In the genomic region with DNA sequence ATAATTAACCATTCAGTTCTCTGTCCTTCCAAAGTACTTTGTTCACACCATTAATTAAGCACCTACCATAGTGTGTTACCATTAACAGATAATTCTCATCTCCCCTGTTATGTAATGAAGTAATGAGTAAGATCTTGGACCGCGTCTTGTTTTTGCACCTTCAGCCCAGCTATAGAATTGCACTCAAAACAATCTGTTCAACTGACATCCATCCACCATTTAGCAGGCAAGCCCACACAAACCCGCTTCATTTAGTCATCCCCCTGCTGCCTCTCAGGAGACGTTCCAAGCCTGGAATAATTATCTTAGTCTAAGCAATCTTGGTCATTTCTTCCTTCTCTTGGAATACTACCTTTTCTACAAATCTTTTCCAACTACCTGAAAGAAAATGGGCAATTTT, we compare ENCODE assay signal across 18 cellular contexts.
DNase-seq lines count a peak whose midpoint lies in the region; ATAC-seq and TF ChIP-seq lines count a peak whose summit lies in the region.
"Had no signal": no experiment of that assay in that cellular context is flagged by ENCODE, and none has a peak within 500 bp of the region (broad histone marks: within the 10 kb centered on the region; RNA-seq: fewer than 3 reads in every experiment).

No MANE protein-coding gene starts in this region.

- TF ChIP-seq CTCF in dorsolateral prefrontal cortex (IDR thresholded peaks at IDR 0.05 in 54 of 56, conservative IDR thresholded peaks at IDR 0.05 in 2 of 56; ENCODE audit: low read depth in 1 of 56, partially characterized antibody in 56 of 56) (no peak), MCF 10A (IDR thresholded peaks at IDR 0.05; ENCODE audit: unreplicated experiment) (no peak)

- H3K27me3 Mint-ChIP-seq in activated CD8-positive, alpha-beta memory T cell treated with anti-CD3 and anti-CD28 coated beads, Interleukin-2, amount 10 ng/mL, durations not matched to agents 7 days and 5 days: no peaks in the 10 kb centered on the region
- H3K27me3 Mint-ChIP-seq in T-cell (no peaks in the 10 kb centered on the region), MCF 10A (ENCODE audit: insufficient read depth, unreplicated experiment) (no peaks in the 10 kb centered on the region)
- H3K27me3 Mint-ChIP-seq: activated naive CD8-positive, alpha-beta T cell treated with anti-CD3 and anti-CD28 coated beads, Interleukin-2, amount 10 ng/mL, durations not matched to agents 7 days and 5 days; dendritic cell treated with granulocyte-macrophage colony-stimulating factor and Interleukin-4, amounts not matched to agents 40 ng/mL and 50 ng/mL, for 4 days had no signal

- H3K9me3 Mint-ChIP-seq in activated CD8-positive, alpha-beta memory T cell treated with anti-CD3 and anti-CD28 coated beads, Interleukin-2, amount 10 ng/mL, durations not matched to agents 7 days and 5 days (ENCODE audit: low read depth): no peaks in the 10 kb centered on the region
- H3K9me3 Mint-ChIP-seq in T-cell (no peaks in the 10 kb centered on the region), MCF 10A (ENCODE audit: unreplicated experiment) (no peaks in the 10 kb centered on the region)
- H3K9me3 Mint-ChIP-seq: activated naive CD8-positive, alpha-beta T cell treated with anti-CD3 and anti-CD28 coated beads, Interleukin-2, amount 10 ng/mL, durations not matched to agents 7 days and 5 days; dendritic cell treated with granulocyte-macrophage colony-stimulating factor and Interleukin-4, amounts not matched to agents 40 ng/mL and 50 ng/mL, for 4 days had no signal

- H3K4me3 ChIP-seq in dorsolateral prefrontal cortex: no peak overlapping the region
- H3K4me3 ChIP-seq: BLaER1 treated with 17β-estradiol and CSF1 and Interleukin-3, amounts not matched to agents 10 nM and 100 nM; smooth muscle cell had no signal

- no peak for ATAC-seq in activated CD8-positive, alpha-beta memory T cell treated with anti-CD3 and anti-CD28 coated beads, Interleukin-2, amount 10 ng/mL, durations not matched to agents 7 days and 5 days
- ATAC-seq in T-cell (replicated peaks in 1 of 4) (no peak), HG03354 (IDR thresholded peaks at IDR 0.05; ENCODE audit: poor library complexity, severe bottlenecking, unreplicated experiment) (no peak)

- peak overlapping the region; percentile 31 for H3K27ac Mint-ChIP-seq in activated CD8-positive, alpha-beta memory T cell treated with anti-CD3 and anti-CD28 coated beads, Interleukin-2, amount 10 ng/mL, durations not matched to agents 7 days and 5 days
- H3K27ac Mint-ChIP-seq in T-cell: peak overlapping the region; percentile 73 to 85
- no peak overlapping the region for H3K27ac Mint-ChIP-seq in MCF 10A (ENCODE audit: low read depth, unreplicated experiment)
- H3K27ac Mint-ChIP-seq: activated naive CD8-positive, alpha-beta T cell treated with anti-CD3 and anti-CD28 coated beads, Interleukin-2, amount 10 ng/mL, durations not matched to agents 7 days and 5 days; dendritic cell treated with granulocyte-macrophage colony-stimulating factor and Interleukin-4, amounts not matched to agents 40 ng/mL and 50 ng/mL, for 4 days had no signal

- peak overlapping the region in 49 of 59 donors; percentile 0 to 83 (median 63) for H3K27ac ChIP-seq in dorsolateral prefrontal cortex
- H3K27ac ChIP-seq: BLaER1 treated with 17β-estradiol and CSF1 and Interleukin-3, amounts not matched to agents 10 nM and 100 nM; brain microvascular endothelial cell; RWPE1 had no signal

- H3K36me3 Mint-ChIP-seq in activated CD8-positive, alpha-beta memory T cell treated with anti-CD3 and anti-CD28 coated beads, Interleukin-2, amount 10 ng/mL, durations not matched to agents 7 days and 5 days: peaks cover 44% of the 10 kb centered on the region
- H3K36me3 Mint-ChIP-seq in T-cell (peaks cover 42% of the 10 kb centered on the region), MCF 10A (ENCODE audit: insufficient read depth, unreplicated experiment) (peaks cover 23% of the 10 kb centered on the region)

- no TSS peak for BruUV-seq in MCF 10A (replicated peaks; lab: Mats Ljungman, UMichigan)

- no peaks in the 10 kb centered on the region for H3K27me3 ChIP-seq in dorsolateral prefrontal cortex
- H3K27me3 ChIP-seq: BLaER1 treated with 17β-estradiol and CSF1 and Interleukin-3, amounts not matched to agents 10 nM and 100 nM; brain microvascular endothelial cell had no signal

- intact Hi-C loops in dorsolateral prefrontal cortex (cut with DNase I): no loop called here
- intact Hi-C loops in MCF 10A (cut with micrococcal nuclease): no loop called here

- H3K4me1 Mint-ChIP-seq in activated CD8-positive, alpha-beta memory T cell treated with anti-CD3 and anti-CD28 coated beads, Interleukin-2, amount 10 ng/mL, durations not matched to agents 7 days and 5 days: peaks cover 38% of the 10 kb centered on the region
- peaks cover 23 to 54% (median 49%) of the 10 kb centered on the region in 3 donors for H3K4me1 Mint-ChIP-seq in T-cell
- H3K4me1 Mint-ChIP-seq in MCF 10A (ENCODE audit: insufficient read depth, unreplicated experiment): no peaks in the 10 kb centered on the region

- POLR2A ChIA-PET in T-cell (lab: Charles Lee): interaction anchor here in 1 of 2 donors (1.2 kb wide), 1 partner anchor 22 kb away, joined by 3 read pairs; no protein-coding TSS in a partner anchor
- POLR2A ChIA-PET in MCF 10A (lab: Yijun Ruan, JAX): interaction anchor here (0.6 kb wide), 1 partner anchor 17 kb away, joined by 3 read pairs; no protein-coding TSS in a partner anchor

- no peak overlapping the region for H3K4me3 Mint-ChIP-seq in activated CD8-positive, alpha-beta memory T cell treated with anti-CD3 and anti-CD28 coated beads, Interleukin-2, amount 10 ng/mL, durations not matched to agents 7 days and 5 days
- H3K4me3 Mint-ChIP-seq in T-cell (no peak overlapping the region), MCF 10A (ENCODE audit: unreplicated experiment) (no peak overlapping the region)
- H3K4me3 Mint-ChIP-seq: activated naive CD8-positive, alpha-beta T cell treated with anti-CD3 and anti-CD28 coated beads, Interleukin-2, amount 10 ng/mL, durations not matched to agents 7 days and 5 days; dendritic cell treated with granulocyte-macrophage colony-stimulating factor and Interleukin-4, amounts not matched to agents 40 ng/mL and 50 ng/mL, for 4 days had no signal

- DNase-seq in activated CD8-positive, alpha-beta memory T cell treated with anti-CD3 and anti-CD28 coated beads, Interleukin-2, amount 10 ng/mL, durations not matched to agents 7 days and 5 days: no peak
- no peak for DNase-seq in activated CD8-positive, alpha-beta memory T cell treated with anti-CD3 and anti-CD28 coated beads, Interleukin-2, amount 50 U/mL, for 48 hours
- DNase-seq in T-cell (no peak), dorsolateral prefrontal cortex (peak in 3 of 10 donors; percentile 48 to 64 (median 50)), occipital lobe (lab: John Stamatoyannopoulos, UW) (peak; percentile 27), MCF 10A (ENCODE audit: unreplicated experiment) (no peak), germinal center (ENCODE audit: low spot score) (no peak)
- DNase-seq: activated CD4-positive, alpha-beta T cell treated with anti-CD3 and anti-CD28 coated beads, Interleukin-2, amount 50 U/mL, for 1 hour; activated naive CD8-positive, alpha-beta T cell treated with anti-CD3 and anti-CD28 coated beads, Interleukin-2, amount 10 ng/mL, durations not matched to agents 7 days and 5 days; DMS153; NCI-H524 treated with DMSO at 0.1 percent for 48 hours; stimulated activated CD4-positive, alpha-beta T cell treated with anti-CD3 and anti-CD28 coated beads, Interleukin-4, amount 100 ng/mL, for 24 hours had no signal

- CTCF ChIA-PET in activated CD8-positive, alpha-beta memory T cell treated with anti-CD3 and anti-CD28 coated beads, Interleukin-2, amount 10 ng/mL, durations not matched to agents 7 days and 5 days (lab: Charles Lee): interaction anchor here (1.0 kb wide), 1 partner anchor 9 kb away, joined by 3 read pairs; no protein-coding TSS in a partner anchor
- CTCF ChIA-PET in T-cell (lab: Charles Lee): interaction anchor here in 1 of 2 donors (0.6 to 0.7 kb wide), 2 partner anchors 11 to 72 kb away, joined by 3 to 5 read pairs; no protein-coding TSS in a partner anchor
- CTCF ChIA-PET in MCF 10A (lab: Yijun Ruan, JAX): interaction anchor here (0.6 kb wide), 1 partner anchor 10 kb away, joined by 3 read pairs; no protein-coding TSS in a partner anchor
